1 cellular context compared by ENCODE assay signal in genomic region chr15:26665950-26666921, GRCh38.
TF ChIP-seq lines count a peak whose summit lies in the region.

No MANE protein-coding gene starts in this region.

TF ChIP-seq in H1, 55 proteins besides CTCF, POLR2A, EP300 and RAD21 (continued from another document):
- TF ChIP-seq CHD7 (IDR thresholded peaks at IDR 0.05; ENCODE audit: insufficient replicate concordance, low read length) = no peak
